1 cellular context compared by ENCODE assay signal in genomic region chr2:43605079-43605655, GRCh38.
A peak's percentile ranks its signal among the peaks of the same experiment; 100 is the strongest.
TF ChIP-seq lines count a peak whose summit lies in the region.

No MANE protein-coding gene starts in this region.

TF ChIP-seq in IMR-90, 13 proteins besides CTCF, POLR2A, EP300 and RAD21:
- TF ChIP-seq NFE2L2 (IDR thresholded peaks at IDR 0.05; ENCODE audit: low read depth, low read length) (no peak), CEBPB (IDR thresholded peaks at IDR 0.05; ENCODE audit: low read depth, low read length) (0 out of 2 replicates have a peak, but pooled peaks have one; percentile 6), RCOR1 (IDR thresholded peaks at IDR 0.05; ENCODE audit: insufficient replicate concordance, low read length) (no peak), RFX5 (IDR thresholded peaks at IDR 0.05; ENCODE audit: low read depth, low read length) (no peak), MAFK (IDR thresholded peaks at IDR 0.05; ENCODE audit: low read depth, low read length) (no peak), USF2 (IDR thresholded peaks at IDR 0.05; ENCODE audit: low read depth, low read length) (no peak), SMC3 (IDR thresholded peaks at IDR 0.05; ENCODE audit: low read depth, low read length) (peak; percentile 27; the same call in 1 of the 2 replicates)
